In genomic region chr16:969508-970378, GRCh38 we compare ENCODE assay signal across 1 cellular context.
TF ChIP-seq lines count a peak whose summit lies in the region.

No MANE protein-coding gene starts in this region.

TF ChIP-seq in K562, 482 proteins besides CTCF, POLR2A, EP300 and RAD21:
- TF ChIP-seq, protein P1, sequence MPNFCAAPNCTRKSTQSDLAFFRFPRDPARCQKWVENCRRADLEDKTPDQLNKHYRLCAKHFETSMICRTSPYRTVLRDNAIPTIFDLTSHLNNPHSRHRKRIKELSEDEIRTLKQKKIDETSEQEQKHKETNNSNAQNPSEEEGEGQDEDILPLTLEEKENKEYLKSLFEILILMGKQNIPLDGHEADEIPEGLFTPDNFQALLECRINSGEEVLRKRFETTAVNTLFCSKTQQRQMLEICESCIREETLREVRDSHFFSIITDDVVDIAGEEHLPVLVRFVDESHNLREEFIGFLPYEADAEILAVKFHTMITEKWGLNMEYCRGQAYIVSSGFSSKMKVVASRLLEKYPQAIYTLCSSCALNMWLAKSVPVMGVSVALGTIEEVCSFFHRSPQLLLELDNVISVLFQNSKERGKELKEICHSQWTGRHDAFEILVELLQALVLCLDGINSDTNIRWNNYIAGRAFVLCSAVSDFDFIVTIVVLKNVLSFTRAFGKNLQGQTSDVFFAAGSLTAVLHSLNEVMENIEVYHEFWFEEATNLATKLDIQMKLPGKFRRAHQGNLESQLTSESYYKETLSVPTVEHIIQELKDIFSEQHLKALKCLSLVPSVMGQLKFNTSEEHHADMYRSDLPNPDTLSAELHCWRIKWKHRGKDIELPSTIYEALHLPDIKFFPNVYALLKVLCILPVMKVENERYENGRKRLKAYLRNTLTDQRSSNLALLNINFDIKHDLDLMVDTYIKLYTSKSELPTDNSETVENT (CRISPR knock-in tag; IDR thresholded peaks at IDR 0.05): peak; percentile 25; the same call in 1 of the 2 replicates
- TF ChIP-seq NFIC (IDR thresholded peaks at IDR 0.05) (peak; percentile 34; the same call in 1 of the 2 replicates), ZC3H4 (CRISPR knock-in tag; IDR thresholded peaks at IDR 0.05; ENCODE audit: borderline replicate concordance) (0 out of 2 replicates have a peak, but pooled peaks have one; percentile 69), REST (CRISPR knock-in tag; IDR thresholded peaks at IDR 0.05; ENCODE audit: low read depth) (no peak)
